In the genomic region with DNA sequence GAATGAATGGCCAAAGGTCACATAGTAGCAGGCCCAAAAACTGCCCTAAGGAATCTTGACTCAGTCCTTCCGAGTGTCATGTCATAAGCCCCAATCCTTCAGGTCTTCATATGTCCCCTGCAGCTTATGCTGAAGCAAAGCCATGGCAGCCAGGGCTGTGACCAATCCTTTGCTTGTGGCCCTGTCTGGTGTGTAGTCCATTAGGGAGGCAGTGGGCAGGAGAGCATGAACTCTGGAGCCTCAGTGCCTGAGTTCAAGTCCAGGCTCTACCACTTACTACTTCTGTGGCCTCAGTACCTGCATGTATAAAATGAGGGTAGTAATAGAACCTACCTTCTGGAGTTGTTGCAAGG, we compare ENCODE assay signal across 12 cellular contexts. TPM values are rescaled to one million over a fixed set of nuclear protein-coding genes. Genes with fewer than 3 reads are reported as not detected.
A peak's percentile ranks its signal among the peaks of the same experiment; 100 is the strongest.
DNase-seq lines count a peak whose midpoint lies in the region; ATAC-seq and TF ChIP-seq lines count a peak whose summit lies in the region.
"Had no signal": no experiment of that assay in that cellular context is flagged by ENCODE, and none has a peak within 500 bp of the region (broad histone marks: within the 10 kb centered on the region; RNA-seq: fewer than 3 reads in every experiment).

No MANE protein-coding gene starts in this region.

- H3K4me1 Mint-ChIP-seq in activated CD4-positive, alpha-beta T cell treated with anti-CD3 and anti-CD28 coated beads, Interleukin-2, amount 10 ng/mL, durations not matched to agents 24 days and 14 days = peaks cover 70% of the 10 kb centered on the region
- peaks cover 75% of the 10 kb centered on the region for H3K4me1 Mint-ChIP-seq in T-helper 17 cell
- peaks cover 100% of the 10 kb centered on the region in 2 donors for H3K4me1 Mint-ChIP-seq in immature natural killer cell
- H3K4me1 Mint-ChIP-seq: activated B cell treated with CpG ODN at 0.5 μM for 24 hours had no signal

- no peaks in the 10 kb centered on the region for H3K9me3 Mint-ChIP-seq in activated CD4-positive, alpha-beta T cell treated with anti-CD3 and anti-CD28 coated beads, Interleukin-2, amount 10 ng/mL, durations not matched to agents 24 days and 14 days
- H3K9me3 Mint-ChIP-seq in immature natural killer cell = no peaks in the 10 kb centered on the region
- H3K9me3 Mint-ChIP-seq: activated B cell treated with CpG ODN at 0.5 μM for 24 hours had no signal

- H3K27me3 Mint-ChIP-seq in activated CD4-positive, alpha-beta T cell treated with anti-CD3 and anti-CD28 coated beads, Interleukin-2, amount 10 ng/mL, durations not matched to agents 24 days and 14 days = peaks cover 1% of the 10 kb centered on the region
- H3K27me3 Mint-ChIP-seq in T-helper 17 cell (no peaks in the 10 kb centered on the region), immature natural killer cell (ENCODE audit: low read depth in 3 of 3) (peaks cover 9 to 16% (median 11%) of the 10 kb centered on the region in 3 donors)
- H3K27me3 Mint-ChIP-seq: activated naive CD8-positive, alpha-beta T cell had no signal

- peak overlapping the region in 4 of 8 donors; percentile 55 to 85 (median 80) for H3K27ac ChIP-seq in spleen
- H3K27ac ChIP-seq: upper lobe of right lung had no signal

- no peak for TF ChIP-seq POLR2A in spleen (IDR thresholded peaks at IDR 0.05)

- H3K9me3 ChIP-seq in T-helper 17 cell (ENCODE audit: control insufficient read depth, low read length, poor library complexity, severe bottlenecking) (no peaks in the 10 kb centered on the region), spleen (no peaks in the 10 kb centered on the region)
- H3K9me3 ChIP-seq: upper lobe of right lung had no signal

- TF ChIP-seq CTCF in spleen (IDR thresholded peaks at IDR 0.05 in 8 of 11, conservative IDR thresholded peaks at IDR 0.05 in 3 of 11) = no peak

- H3K4me3 ChIP-seq in spleen = no peak overlapping the region
- H3K4me3 ChIP-seq: upper lobe of right lung had no signal

- 81 to 94% (median 84%) methylated on average over 1 of the region's 1 CpG for WGBS in spleen, 5 donors

- peaks cover 10% of the 10 kb centered on the region for H3K36me3 Mint-ChIP-seq in activated CD4-positive, alpha-beta T cell treated with anti-CD3 and anti-CD28 coated beads, Interleukin-2, amount 10 ng/mL, durations not matched to agents 24 days and 14 days (ENCODE audit: low read depth)
- H3K36me3 Mint-ChIP-seq in T-helper 17 cell (ENCODE audit: low read depth) (peaks cover 3% of the 10 kb centered on the region), immature natural killer cell (peaks cover 15 to 25% (median 22%) of the 10 kb centered on the region in 3 donors)
- H3K36me3 Mint-ChIP-seq: activated naive CD8-positive, alpha-beta T cell had no signal

- no peak for DNase-seq in activated CD4-positive, alpha-beta T cell treated with anti-CD3 and anti-CD28 coated beads, Interleukin-2, amount 10 ng/mL, durations not matched to agents 24 days and 14 days
- DNase-seq in activated CD4-positive, alpha-beta T cell treated with anti-CD3 and anti-CD28 coated beads, Interleukin-2, amount 50 U/mL, for 48 hours = no peak
- DNase-seq in T-helper 17 cell = no peak
- DNase-seq in immature natural killer cell = no peak
- DNase-seq in spleen = peak; percentile 51
- no peak for DNase-seq in NCI-H774 (lab: John Stamatoyannopoulos, UW)
- no peak for DNase-seq in NCI-H1417 (lab: John Stamatoyannopoulos, UW)
- no peak for DNase-seq in NCI-H1417 treated with DMSO at 0.1 percent for 48 hours (lab: John Stamatoyannopoulos, UW)
- DNase-seq: activated B cell treated with CpG ODN at 0.5 μM for 24 hours, NCI-H2029 had no signal

- H3K4me3 Mint-ChIP-seq in activated CD4-positive, alpha-beta T cell treated with anti-CD3 and anti-CD28 coated beads, Interleukin-2, amount 10 ng/mL, durations not matched to agents 24 days and 14 days = peak overlapping the region; percentile 53
- H3K4me3 Mint-ChIP-seq in T-helper 17 cell = peak overlapping the region; percentile 84
- H3K4me3 Mint-ChIP-seq in immature natural killer cell = peak overlapping the region; percentile 83 to 96 (median 93)
- H3K4me3 Mint-ChIP-seq: activated B cell treated with CpG ODN at 0.5 μM for 24 hours; activated naive CD8-positive, alpha-beta T cell had no signal

- no peak for ATAC-seq in T-helper 17 cell
- ATAC-seq: upper lobe of right lung had no signal

- peaks cover 31 to 99% (median 66%) of the 10 kb centered on the region in 6 donors for H3K4me1 ChIP-seq in spleen

- no peak overlapping the region for H3K27ac Mint-ChIP-seq in activated CD4-positive, alpha-beta T cell treated with anti-CD3 and anti-CD28 coated beads, Interleukin-2, amount 10 ng/mL, durations not matched to agents 24 days and 14 days
- peak overlapping the region; percentile 96 for H3K27ac Mint-ChIP-seq in T-helper 17 cell
- peak overlapping the region; percentile 96 to 99 (median 97) for H3K27ac Mint-ChIP-seq in immature natural killer cell
- H3K27ac Mint-ChIP-seq: activated B cell treated with CpG ODN at 0.5 μM for 24 hours had no signal

- peaks cover 0 to 25% (median 8%) of the 10 kb centered on the region in 6 donors for H3K36me3 ChIP-seq in spleen

- intact Hi-C loops in activated CD4-positive, alpha-beta T cell treated with anti-CD3 and anti-CD28 coated beads, Interleukin-2, amount 10 ng/mL, durations not matched to agents 24 days and 14 days (cut with micrococcal nuclease) = no loop called here
- intact Hi-C loops in spleen (cut with DNase I; ENCODE audit: low total_unique reads) = no loop called here

- no peaks in the 10 kb centered on the region for H3K27me3 ChIP-seq in spleen (replicated peaks in 1 of 7)
- H3K27me3 ChIP-seq: upper lobe of right lung had no signal

RNA-seq across cellular contexts. Expression of gene PLEKHG3, which starts 20.3 kb away (rescaled TPM):
- total RNA-seq in activated CD4-positive, alpha-beta T cell treated with anti-CD3 and anti-CD28 coated beads, Interleukin-2, amount 10 ng/mL, durations not matched to agents 24 days and 14 days = 3.0 and 3.1 TPM in 2 replicates
- total RNA-seq in T-helper 17 cell (10 to 100 TPM; 61.4 to 65.5 TPM), spleen (10 to 100 TPM; 31.5 to 77.7 (median 56.2) TPM)
- polyA plus RNA-seq in immature natural killer cell (100 to 1,000 TPM in 1 of 3 donors, 10 to 100 TPM in 2; 36.8 to 216 (median 71.4) TPM), spleen (10 to 100 TPM in 2 of 3 donors, 1 to 10 TPM in 1; 4.5 to 17.1 (median 12.3) TPM)
